10 cellular contexts compared by ENCODE assay signal in genomic region chr11:74636633-74637184, GRCh38. TPM values are rescaled to one million over a fixed set of nuclear protein-coding genes. Genes with fewer than 3 reads are reported as not detected.
DNase-seq lines count a peak whose midpoint lies in the region; ATAC-seq, FAIRE-seq and TF ChIP-seq lines count a peak whose summit lies in the region.
"Had no signal": no experiment of that assay in that cellular context is flagged by ENCODE, and none has a peak within 500 bp of the region (broad histone marks: within the 10 kb centered on the region; RNA-seq: fewer than 3 reads in every experiment).

No MANE protein-coding gene starts in this region.

- no peaks in the 10 kb centered on the region for H3K9me3 ChIP-seq in K562 (replicated peaks; ENCODE audit: control insufficient read depth, insufficient read depth, low read depth, low read length)

- H2AFZ ChIP-seq in K562 (ENCODE audit: low read depth, low read length), result peak overlapping the region; percentile 3; the same call in 1 of the 2 replicates

- H3K9me1 ChIP-seq in K562 (ENCODE audit: control insufficient read depth, insufficient read depth, low read length), result no peaks in the 10 kb centered on the region

- intact Hi-C loops in K562 (cut with micrococcal nuclease), result no loop called here

- in situ Hi-C loops in K562 (cut with MboI), result no loop called here

- H3K4me2 ChIP-seq in K562 (ENCODE audit: insufficient read depth, low read length), result no peak overlapping the region

- TF ChIP-seq CTCF in K562 (IDR thresholded peaks at IDR 0.05 in 2 of 3, conservative IDR thresholded peaks at IDR 0.05 in 1 of 3; ENCODE audit: insufficient read depth in 2 of 3, low read depth in 1 of 3, low read length in 3 of 3), result no peak

- peaks cover 65% of the 10 kb centered on the region for H3K36me3 ChIP-seq in K562 (ENCODE audit: control insufficient read depth, insufficient read depth, low read length)

- DNase-seq in CD1c-positive myeloid dendritic cell (ENCODE audit: extremely low spot score), result peak; percentile 62
- DNase-seq in HTR-8/SVneo (ENCODE audit: insufficient read length, low spot score), result peak; percentile 32
- DNase-seq in K562 (ENCODE audit: extremely low read depth in 1 of 4, low spot score in 3 of 4), result peak in 3 of 4 experiments; percentile 18 to 23 (median 21)
- peak; percentile 41 for DNase-seq in myocyte (ENCODE audit: low read depth)
- no peak for DNase-seq in cerebellar cortex (ENCODE audit: low spot score)
- DNase-seq in retina, result no peak
- DNase-seq in NCI-H2171 treated with DMSO at 0.1 percent for 48 hours (lab: John Stamatoyannopoulos, UW), result no peak
- DNase-seq: H9 had no signal

- WGBS in K562 (ENCODE audit: insufficient coverage, low coverage, missing lambda C conversion rate), result 29% methylated on average over 1 of the region's 1 CpG

- no peak for TF ChIP-seq POLR2A in K562 (conservative IDR thresholded peaks at IDR 0.05)

- 0 out of 2 replicates have a peak, but pooled peaks cover 3% of the 10 kb centered on the region for H4K20me1 ChIP-seq in K562 (replicated peaks; ENCODE audit: control insufficient read depth, insufficient read depth, low read length)

- H3K79me2 ChIP-seq in K562 (ENCODE audit: control insufficient read depth, insufficient read depth, low read length), result no peaks in the 10 kb centered on the region

- POLR2A ChIA-PET in K562 (lab: Yijun Ruan, JAX), result interaction anchor here (0.8 kb wide), 1 partner anchor 13 kb away, joined by 3 read pairs; no protein-coding TSS in a partner anchor

- no peaks in the 10 kb centered on the region for H3K27me3 ChIP-seq in K562 (ENCODE audit: control insufficient read depth in 2 of 2, insufficient read depth in 2 of 2, low read length in 2 of 2)
- H3K27me3 ChIP-seq: cardiac muscle cell had no signal

- ATAC-seq in K562 (no peak), HG03565 (IDR thresholded peaks at IDR 0.05; ENCODE audit: unreplicated experiment) (no peak)

- no peak for TF ChIP-seq EP300 in K562 (IDR thresholded peaks at IDR 0.05; ENCODE audit: low read length)

- 0 out of 3 replicates have a peak overlapping the region, but pooled peaks have one; percentile 10 for H3K27ac ChIP-seq in K562 (ENCODE audit: extremely low read depth, low read depth, low read length)
- H3K27ac ChIP-seq: cardiac muscle cell had no signal

- no peak overlapping the region for H3K9ac ChIP-seq in K562 (ENCODE audit: insufficient read depth in 1 of 2, low read depth in 2 of 2, low read length in 2 of 2)

- no peak for FAIRE-seq in HTR-8/SVneo (lab: Jason Lieb, UNC)
- FAIRE-seq in K562 (lab: Jason Lieb, UNC), result no peak

- H3K4me1 ChIP-seq in K562 (replicated peaks in 1 of 2; ENCODE audit: control insufficient read depth in 2 of 2, insufficient read depth in 2 of 2, low read length in 2 of 2), result peaks cover 0 to 35% of the 10 kb centered on the region in 2 experiments

- no TSS peak for BruUV-seq in K562 (replicated peaks; lab: Mats Ljungman, UMichigan)

- CTCF ChIA-PET in K562 (lab: Yijun Ruan, JAX; ENCODE audit: low intra/inter-chr PET ratio), result no interaction called here

- no peak overlapping the region for H3K4me3 ChIP-seq in K562
- H3K4me3 ChIP-seq: cardiac muscle cell had no signal

- TF ChIP-seq RAD21 in K562 (CRISPR knock-in tag; conservative IDR thresholded peaks at IDR 0.05 in 1 of 2, IDR thresholded peaks at IDR 0.05 in 1 of 2), result no peak

TF ChIP-seq in K562, 482 proteins besides CTCF, POLR2A, EP300 and RAD21 (continues in another document):
- TF ChIP-seq FOSL1 (tag; conservative IDR thresholded peaks at IDR 0.05) (peak; percentile 91), KDM2B (CRISPR knock-in tag; IDR thresholded peaks at IDR 0.05) (no peak), MGA (IDR thresholded peaks at IDR 0.05) (peak; percentile 44), NFE2 (IDR thresholded peaks at IDR 0.05; ENCODE audit: low read depth) (0 out of 2 replicates have a peak, but pooled peaks have one; percentile 26)

RNA-seq across cellular contexts. Expression of gene POLD3, which starts 44.3 kb away (rescaled TPM):
- total RNA-seq in K562 (2011; cell fraction: chromatin; rRNA removed; ENCODE audit: low replicate concordance), result 24.4 and 43.5 TPM in 2 replicates
- total RNA-seq in K562 (2011; cell fraction: nucleolus; rRNA removed), result 6.7 and 11.4 TPM in 2 replicates
- total RNA-seq in K562 (2011; cell fraction: nucleoplasm; rRNA removed), result 21.4 and 33.4 TPM in 2 replicates
- total RNA-seq in K562 (2014; rRNA removed) (10.6 and 11.9 TPM in 2 replicates), K562 (2014; rRNA removed; fragmentation: Illumina TruSeq; extraction: Trizol) (21.6 and 26.1 TPM in 2 replicates), K562 (2015; rRNA removed; fragmentation: Illumina TruSeq; extraction: Trizol) (22.4 and 24.6 TPM in 2 replicates), K562 (2021) (20.9 and 22.1 TPM in 2 replicates), myocyte (5.8 and 9.6 TPM in 2 replicates)
- polyA plus RNA-seq in K562 (2011; rRNA removed) (36.9 and 40.1 TPM in 2 replicates), K562 (2014; fragmentation: Illumina TruSeq; extraction: Trizol) (21.6 and 25.2 TPM in 2 replicates), K562 (2014; fragmentation: Nextera tagmentation; extraction: Ambion mirVana) (10 to 100 TPM; 27.2 to 28.6 TPM), K562 (2014; rRNA removed) (19.5 and 20.8 TPM in 2 replicates)
- 12.5 and 13.1 TPM in 2 replicates for polyA plus RNA-seq in K562 (2011; cell fraction: cytosol; rRNA removed)
- 45.2 and 49.2 TPM in 2 replicates for polyA plus RNA-seq in K562 (2011; cell fraction: nucleus; rRNA removed)
- polyA plus RNA-seq in K562 (2012), result 13.1 and 17.4 TPM in 2 replicates
- polyA minus RNA-seq in K562 (2011; rRNA and poly(A)+ RNA removed), result 31.6 and 36.8 TPM in 2 replicates
- 6.3 and 11.5 TPM in 2 replicates for polyA minus RNA-seq in K562 (2011; cell fraction: cytosol; rRNA and poly(A)+ RNA removed)
- 16.2 and 25.9 TPM in 2 replicates for polyA minus RNA-seq in K562 (2011; cell fraction: nucleus; rRNA and poly(A)+ RNA removed)
- 4.4 TPM for polyA plus RNA-seq in myocyte (2012)

Comparison
In these comparisons a context has a peak if more than half of its experiments do, and no peak if none do; other contexts are left out.
1. DNase-seq: peak in CD1c-positive myeloid dendritic cell (single experiment), HTR-8/SVneo (single experiment), K562 (3 of 4) and myocyte (single experiment); none in cerebellar cortex (single experiment), retina (single experiment) and NCI-H2171 treated with DMSO at 0.1 percent for 48 hours (single experiment).